ENCODE assay signal across 25 cellular contexts in the genomic region with DNA sequence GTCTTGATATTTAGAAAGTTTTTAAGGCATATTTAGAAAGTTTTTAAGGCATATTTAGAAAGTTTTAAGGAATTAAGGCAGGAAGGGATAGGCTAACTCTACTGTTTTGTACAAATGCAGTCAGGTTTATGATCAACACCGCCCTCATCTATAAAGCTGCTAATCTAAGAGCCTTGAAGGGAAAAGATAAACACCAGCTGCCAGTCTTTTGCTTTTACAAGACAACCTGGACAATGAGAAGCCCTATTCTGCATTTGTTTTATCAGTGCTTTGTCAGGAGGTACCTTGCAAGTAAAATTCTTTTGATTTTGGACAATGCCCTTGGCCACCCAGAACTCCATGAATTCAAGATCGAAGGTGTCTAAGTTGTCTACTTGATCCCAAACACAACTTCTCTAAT. TPM values are rescaled to one million over a fixed set of nuclear protein-coding genes. Genes with fewer than 3 reads are reported as not detected.
DNase-seq lines count a peak whose midpoint lies in the region; FAIRE-seq and TF ChIP-seq lines count a peak whose summit lies in the region.
"Had no signal": no experiment of that assay in that cellular context is flagged by ENCODE, and none has a peak within 500 bp of the region (broad histone marks: within the 10 kb centered on the region; RNA-seq: fewer than 3 reads in every experiment).

No MANE protein-coding gene starts in this region.

- H3K79me2 ChIP-seq in hepatocyte: no peaks in the 10 kb centered on the region

- H3K4me2 ChIP-seq in hepatocyte: peak overlapping the region; percentile 22

- FAIRE-seq in D721Med (lab: Jason Lieb, UNC) (peak; percentile 11), small intestine (lab: Jason Lieb, UNC) (no peak)
- FAIRE-seq: G401.6 had no signal

- WGBS in hepatocyte (ENCODE audit: low lambda C conversion rate, missing lambda C conversion rate): 31% methylated on average over 2 of the region's 2 CpGs
- 8 to 30% (median 27%) methylated on average over 2 of the region's 2 CpGs for WGBS in small intestine, 3 donors

- no peak for TF ChIP-seq CTCF in D721Med (IDR thresholded peaks at IDR 0.05; ENCODE audit: insufficient read depth, missing control alignments)
- TF ChIP-seq CTCF in hepatocyte (IDR thresholded peaks at IDR 0.05; ENCODE audit: poor library complexity): no peak

- H3K27ac ChIP-seq in hepatocyte (peak overlapping the region; percentile 81), small intestine (ENCODE audit: low read depth in 1 of 2, low read length in 1 of 2) (peak overlapping the region in 1 of 2 donors; percentile 1)
- H3K27ac ChIP-seq: C4-2B, RWPE1 had no signal

- H3K4me1 ChIP-seq in hepatocyte (ENCODE audit: insufficient read depth) (peaks cover 17% of the 10 kb centered on the region), small intestine (ENCODE audit: control insufficient read depth in 2 of 2, insufficient read depth in 1 of 2, low read depth in 1 of 2, low read length in 1 of 2) (peaks cover 3% of the 10 kb centered on the region in 2 donors)
- H3K4me1 ChIP-seq: HAP-1 had no signal

- H3K36me3 ChIP-seq in hepatocyte (replicated peaks; ENCODE audit: insufficient read depth, low read depth) (no peaks in the 10 kb centered on the region), small intestine (ENCODE audit: control insufficient read depth in 2 of 2, insufficient read depth in 2 of 2, low read length in 2 of 2) (no peaks in the 10 kb centered on the region)
- H3K36me3 ChIP-seq: HAP-1, MG63 had no signal

- no peak overlapping the region for H2AFZ ChIP-seq in hepatocyte

- H3K4me3 ChIP-seq in hepatocyte (no peak overlapping the region), small intestine (ENCODE audit: low read depth in 1 of 2, low read length in 2 of 2) (no peak overlapping the region)
- H3K4me3 ChIP-seq: HAP-1, MG63 had no signal

- DNase-seq in D721Med (ENCODE audit: insufficient read length, low spot score) (no peak), NCI-H69 (lab: John Stamatoyannopoulos, UW) (peak; percentile 41), hepatocyte (ENCODE audit: low spot score) (no peak), small intestine (peak; percentile 67), NCI-H1105 (lab: John Stamatoyannopoulos, UW) (no peak), NCI-H2196 treated with DMSO at 0.1 percent for 48 hours (lab: John Stamatoyannopoulos, UW; ENCODE audit: unreplicated experiment) (no peak), NCI-H146 treated with DMSO at 0.1 percent for 48 hours (lab: John Stamatoyannopoulos, UW; ENCODE audit: unreplicated experiment) (no peak)
- DNase-seq: Caco-2; CD8-positive, alpha-beta T cell; DMS 273 treated with DMSO at 0.1 percent for 48 hours; GOT3; IMR-90; KG1; MG63; NCI-H1417; NCI-H1694 treated with DMSO at 0.1 percent for 48 hours; NCI-H2081; NCI-H226; NCI-H510A treated with DMSO at 0.1 percent for 48 hours; SHP77; T-cell had no signal

- H3K27me3 ChIP-seq in hepatocyte (no peaks in the 10 kb centered on the region), small intestine (ENCODE audit: control insufficient read depth in 2 of 2, insufficient read depth in 2 of 2, low read length in 2 of 2) (no peaks in the 10 kb centered on the region)
- H3K27me3 ChIP-seq: MG63 had no signal

- no peaks in the 10 kb centered on the region for H3K9me2 ChIP-seq in hepatocyte (replicated peaks; ENCODE audit: insufficient read depth)

- no peaks in the 10 kb centered on the region for H4K20me1 ChIP-seq in hepatocyte (ENCODE audit: insufficient read depth, poor library complexity, severe bottlenecking)

- H3K9me3 ChIP-seq in hepatocyte (ENCODE audit: low read depth): no peaks in the 10 kb centered on the region
- no peaks in the 10 kb centered on the region for H3K9me3 ChIP-seq in small intestine (ENCODE audit: control insufficient read depth, low read depth)
- H3K9me3 ChIP-seq: Caco-2, HAP-1, MG63 had no signal

RNA-seq across cellular contexts. Expression of gene IL15, which starts 39.7 kb away (rescaled TPM):
- 2.8 and 5.0 TPM in 2 replicates for total RNA-seq in hepatocyte
- polyA plus RNA-seq in hepatocyte: 0.83 and 3.2 TPM in 2 replicates
- 10 to 100 TPM in 2 of 3 donors, 1 to 10 TPM in 1; 4.1 to 16.3 (median 13.2) TPM for polyA plus RNA-seq in small intestine
- total RNA-seq: Caco-2 had no signal

Comparison
In these comparisons a context has a peak if more than half of its experiments do, and no peak if none do; other contexts are left out.
1. DNase-seq: peak in NCI-H69 (single experiment) and small intestine (single experiment); none in D721Med (single experiment), hepatocyte (single experiment), NCI-H1105 (single experiment), NCI-H2196 treated with DMSO at 0.1 percent for 48 hours (single experiment) and NCI-H146 treated with DMSO at 0.1 percent for 48 hours (single experiment).